ENCODE assay signal across 36 cellular contexts in the genomic region with DNA sequence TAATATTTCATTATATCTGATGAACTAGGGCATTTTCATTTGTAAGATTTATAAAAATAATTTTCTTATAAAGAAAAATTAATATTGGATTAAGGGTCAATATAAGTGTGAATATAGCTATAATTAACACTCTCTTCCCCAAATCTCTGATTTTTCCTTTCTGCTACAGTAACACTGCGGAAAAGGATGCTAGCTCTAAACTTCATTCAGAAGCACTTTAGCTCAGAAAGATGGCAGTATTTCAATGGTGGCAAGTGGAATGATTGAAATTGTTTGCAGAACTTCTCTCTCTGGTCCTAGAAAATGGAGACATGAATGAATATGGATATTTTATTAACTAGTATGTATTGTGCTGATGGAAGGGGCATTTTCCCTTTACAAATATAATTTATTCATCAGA. TPM values are rescaled to one million over a fixed set of nuclear protein-coding genes. Genes with fewer than 3 reads are reported as not detected.
"Had no signal": no experiment of that assay in that cellular context is flagged by ENCODE, and none has a peak within 500 bp of the region (broad histone marks: within the 10 kb centered on the region; RNA-seq: fewer than 3 reads in every experiment).

No MANE protein-coding gene starts in this region.

- H3K27me3 ChIP-seq: adrenal gland, body of pancreas, brain microvascular endothelial cell, breast epithelium had no signal

- H3K36me3 ChIP-seq: adrenal gland, brain microvascular endothelial cell, breast epithelium had no signal

- DNase-seq: activated B cell treated with CpG ODN at 0.5 μM for 24 hours; activated CD4-positive, alpha-beta memory T cell treated with anti-CD3 and anti-CD28 coated beads for 36 hours; activated CD4-positive, alpha-beta T cell treated with anti-CD3 and anti-CD28 coated beads for 4 hours; activated CD4-positive, alpha-beta T cell treated with anti-CD3 and anti-CD28 coated beads, Interleukin-2, amount 10 ng/mL, durations not matched to agents 24 days and 14 days; activated CD4-positive, alpha-beta T cell treated with anti-CD3 and anti-CD28 coated beads, Interleukin-2, amount 50 U/mL, for 1 hour; activated CD4-positive, alpha-beta T cell treated with anti-CD3 and anti-CD28 coated beads, Interleukin-2, amount 50 U/mL, for 4 hours; activated CD4-positive, CD25-positive, alpha-beta regulatory T cell treated with anti-CD3 and anti-CD28 coated beads, Interleukin-2, amount 50 U/mL, for 72 hours; activated CD8-positive, alpha-beta memory T cell treated with anti-CD3 and anti-CD28 coated beads, Interleukin-2, amount 50 U/mL, for 4 hours; activated CD8-positive, alpha-beta T cell treated with anti-CD3 and anti-CD28 coated beads for 36 hours; activated effector memory CD4-positive, alpha-beta T cell treated with anti-CD3 and anti-CD28 coated beads, Interleukin-2, amount 50 U/mL, for 16 hours; activated gamma-delta T cell treated with Interleukin-2 at 50 U/mL for 16 hours; activated naive CD4-positive, alpha-beta T cell; activated naive CD4-positive, alpha-beta T cell treated with anti-CD3 and anti-CD28 coated beads for 36 hours; activated naive CD4-positive, alpha-beta T cell treated with anti-CD3 and anti-CD28 coated beads, Interleukin-2, amount 50 U/mL, for 16 hours; activated naive CD8-positive, alpha-beta T cell treated with anti-CD3 and anti-CD28 coated beads for 36 hours; activated T-cell treated with anti-CD3 and anti-CD28 coated beads for 4 hours; activated T-cell treated with anti-CD3 and anti-CD28 coated beads, Interleukin-2, amount 50 U/mL, for 1 hour; activated T-cell treated with anti-CD3 and anti-CD28 coated beads, Interleukin-2, amount 50 U/mL, for 4 hours; activated T-cell treated with anti-CD3 and anti-CD28 coated beads, Interleukin-2, amount 50 U/mL, for 72 hours; adrenal gland; amniotic stem cell; aorta; body of pancreas; brain microvascular endothelial cell; central memory CD4-positive, alpha-beta T cell; SW 1271; T-helper 1 cell; T-helper 2 cell; T-helper 9 cell had no signal

- FAIRE-seq: astrocyte, TTC549 had no signal

- H3K9me3 ChIP-seq: adrenal gland, body of pancreas, breast epithelium had no signal

- H3K4me3 ChIP-seq: adrenal gland, body of pancreas, breast epithelium had no signal

- H3K27ac ChIP-seq: adrenal gland, body of pancreas, brain microvascular endothelial cell, breast epithelium had no signal

- H3K4me1 ChIP-seq: adrenal gland, body of pancreas, breast epithelium had no signal

RNA-seq across cellular contexts. Expression of a gene that starts 8.4 kb away (rescaled TPM):
- total RNA-seq: activated B cell treated with CpG ODN at 0.5 μM for 24 hours; activated CD4-positive, alpha-beta memory T cell treated with anti-CD3 and anti-CD28 coated beads for 36 hours; activated CD4-positive, alpha-beta T cell treated with anti-CD3 and anti-CD28 coated beads, Interleukin-2, amount 10 ng/mL, durations not matched to agents 24 days and 14 days; activated CD8-positive, alpha-beta memory T cell treated with anti-CD3 and anti-CD28 coated beads for 36 hours; activated CD8-positive, alpha-beta T cell treated with anti-CD3 and anti-CD28 coated beads for 36 hours; activated naive CD4-positive, alpha-beta T cell treated with anti-CD3 and anti-CD28 coated beads for 36 hours; activated naive CD4-positive, alpha-beta T cell treated with anti-CD3 and anti-CD28 coated beads, Interleukin-2, amount 50 U/mL, for 72 hours; activated naive CD8-positive, alpha-beta T cell treated with anti-CD3 and anti-CD28 coated beads for 36 hours; activated T-cell treated with anti-CD3 and anti-CD28 coated beads, Interleukin-2, amount 50 U/mL, for 72 hours; activated T-helper 1 cell treated with anti-CD3 and anti-CD28 coated beads, Interleukin-12 subunit alpha, Interleukin-12 subunit beta, Interleukin-2, Interleukin-4 antibody, amounts not matched to agents 30 ng/mL and 10 ng/mL and 1 ng/mL, durations not matched to agents 14 hours and 24 hours and 36 hours; activated T-helper 17 cell treated with anti-CD3 and anti-CD28 coated beads, Interleukin-2, amount 50 U/mL, for 72 hours had no signal
